Comparison of ENCODE assay signal across 10 cellular contexts in genomic region chr1:203686091-203686632, GRCh38. TPM values are rescaled to one million over a fixed set of nuclear protein-coding genes. Genes with fewer than 3 reads are reported as not detected.
DNase-seq lines count a peak whose midpoint lies in the region; ATAC-seq and TF ChIP-seq lines count a peak whose summit lies in the region.
"Had no signal": no experiment of that assay in that cellular context is flagged by ENCODE, and none has a peak within 500 bp of the region (broad histone marks: within the 10 kb centered on the region; RNA-seq: fewer than 3 reads in every experiment).

No MANE protein-coding gene starts in this region.

- H3K9me3 ChIP-seq in fibroblast of lung (ENCODE audit: control insufficient read depth, insufficient read depth, low read depth, low read length) = no peaks in the 10 kb centered on the region

- H2AFZ ChIP-seq in fibroblast of lung (ENCODE audit: low read length) = no peak overlapping the region
- H2AFZ ChIP-seq: PC-9 had no signal

- TF ChIP-seq CTCF in fibroblast of lung (conservative IDR thresholded peaks at IDR 0.05 in 1 of 2, IDR thresholded peaks at IDR 0.05 in 1 of 2; ENCODE audit: low read depth in 1 of 2, low read length in 2 of 2) = no peak

- H3K4me3 ChIP-seq in fibroblast of lung (replicated peaks in 1 of 4; ENCODE audit: control extremely low read depth in 1 of 4, insufficient read depth in 1 of 4, low read depth in 3 of 4, low read length in 4 of 4) = no peak overlapping the region
- H3K4me3 ChIP-seq: PC-9 had no signal

- peak; percentile 39 for DNase-seq in DMS53 treated with DMSO at 0.1 percent for 48 hours (lab: John Stamatoyannopoulos, UW; ENCODE audit: unreplicated experiment)
- DNase-seq in NCI-H345 treated with DMSO at 0.1 percent for 48 hours (lab: John Stamatoyannopoulos, UW; ENCODE audit: unreplicated experiment) = peak; percentile 73
- DNase-seq in fibroblast of lung (ENCODE audit: low read depth in 2 of 2) = peak in 1 of 2 donors; percentile 47
- DNase-seq in pons (ENCODE audit: low spot score) = peak; percentile 23
- DNase-seq in NCI-H2196 (lab: John Stamatoyannopoulos, UW; ENCODE audit: unreplicated experiment) = no peak
- no peak for DNase-seq in NOMO-1 treated with DMSO at 0.1 percent for 48 hours (lab: John Stamatoyannopoulos, UW; ENCODE audit: unreplicated experiment)
- DNase-seq: PC-9 had no signal

- no peaks in the 10 kb centered on the region for H3K27me3 ChIP-seq in fibroblast of lung (ENCODE audit: control insufficient read depth, insufficient read depth, low read length)

- no peak overlapping the region for H3K9ac ChIP-seq in fibroblast of lung (ENCODE audit: insufficient read depth, low read length)

- peaks cover 96% of the 10 kb centered on the region for H3K79me2 ChIP-seq in fibroblast of lung (ENCODE audit: control insufficient read depth, insufficient read depth, low read length)

- ATAC-seq in GM21423 (IDR thresholded peaks at IDR 0.05; ENCODE audit: unreplicated experiment) (no peak), HG02884 (IDR thresholded peaks at IDR 0.05; ENCODE audit: unreplicated experiment) (no peak)

- peak overlapping the region; percentile 50 for H3K27ac ChIP-seq in fibroblast of lung (ENCODE audit: insufficient read depth, low read length)
- H3K27ac ChIP-seq: HL-60, PC-9 had no signal

- no peaks in the 10 kb centered on the region for H4K20me1 ChIP-seq in fibroblast of lung (ENCODE audit: control insufficient read depth, extremely low read depth, insufficient read depth, low read length)

- peak overlapping the region; percentile 64 for H3K4me2 ChIP-seq in fibroblast of lung (ENCODE audit: extremely low read depth, insufficient read depth, low read length)
- H3K4me2 ChIP-seq: PC-9 had no signal

- H3K36me3 ChIP-seq in fibroblast of lung (ENCODE audit: control insufficient read depth, insufficient read depth, low read length) = peaks cover 9% of the 10 kb centered on the region

- H3K4me1 ChIP-seq in fibroblast of lung (ENCODE audit: control insufficient read depth, extremely low read depth, insufficient read depth, low read length) = peaks cover 14% of the 10 kb centered on the region

RNA-seq across cellular contexts. Expression of gene ATP2B4, which starts 59.5 kb away (rescaled TPM):
- 143 and 302 TPM in 2 replicates for total RNA-seq in fibroblast of lung
- 265 and 328 TPM in 2 replicates for polyA plus RNA-seq in fibroblast of lung
- polyA plus RNA-seq in fibroblast of lung (2012) = 168 and 218 TPM in 2 replicates
- 583 and 648 TPM in 2 replicates for polyA minus RNA-seq in fibroblast of lung (ENCODE audit: low replicate concordance)

Comparison
In these comparisons a context has a peak if more than half of its experiments do, and no peak if none do; other contexts are left out.
1. DNase-seq: peak in DMS53 treated with DMSO at 0.1 percent for 48 hours (single experiment), NCI-H345 treated with DMSO at 0.1 percent for 48 hours (single experiment) and pons (single experiment); none in NCI-H2196 (single experiment) and NOMO-1 treated with DMSO at 0.1 percent for 48 hours (single experiment).